In the genomic region with DNA sequence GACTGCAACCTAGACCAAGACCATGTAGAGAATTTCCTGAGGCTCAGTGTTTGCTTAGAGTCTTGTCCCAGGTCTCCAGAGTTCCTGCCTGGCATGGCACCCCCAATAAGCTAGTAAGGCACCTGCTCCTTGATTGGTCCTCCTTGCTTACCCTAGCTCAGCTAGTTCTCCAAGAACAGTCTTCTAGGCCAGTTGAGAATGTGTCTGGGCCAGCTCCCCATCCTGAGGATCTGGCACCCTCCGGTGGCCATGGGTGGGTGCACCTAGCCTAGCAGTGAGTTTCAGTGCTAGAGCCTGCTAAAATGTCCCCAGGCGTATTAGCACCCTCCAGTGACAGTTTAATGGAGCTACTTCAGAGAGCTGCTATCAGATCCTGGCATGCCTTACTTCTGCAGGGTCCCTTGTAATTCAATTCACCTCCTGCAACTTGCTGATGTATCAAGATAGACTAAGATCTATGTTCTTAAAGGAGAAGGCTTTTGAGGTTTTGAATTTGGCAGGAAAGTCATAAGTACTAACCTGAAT, we compare ENCODE assay signal across 8 cellular contexts. TPM values are rescaled to one million over a fixed set of nuclear protein-coding genes. Genes with fewer than 3 reads are reported as not detected.
DNase-seq lines count a peak whose midpoint lies in the region; ATAC-seq and TF ChIP-seq lines count a peak whose summit lies in the region.

No MANE protein-coding gene starts in this region.

- DNase-seq in COLO668 (lab: John Stamatoyannopoulos, UW; ENCODE audit: unreplicated experiment) (peak; percentile 15), NCI-H345 (lab: John Stamatoyannopoulos, UW) (peak; percentile 47), epithelial cell of esophagus (ENCODE audit: low read depth) (peak; percentile 82), osteocyte (ENCODE audit: extremely low spot score, unreplicated experiment) (no peak), occipital lobe (lab: John Stamatoyannopoulos, UW) (no peak)
- peak; percentile 18 to 40 for DNase-seq in activated CD4-positive, alpha-beta T cell treated with anti-CD3 and anti-CD28 coated beads for 24 hours (ENCODE audit: low read depth in 2 of 2)

- ATAC-seq in GM19035 (IDR thresholded peaks at IDR 0.05; ENCODE audit: unreplicated experiment) (peak; percentile 99), HG03108 (IDR thresholded peaks at IDR 0.05; ENCODE audit: unreplicated experiment) (peak; percentile 99)

- no peak overlapping the region for H3K4me3 ChIP-seq in epithelial cell of esophagus (ENCODE audit: low read length)

- H3K27ac Mint-ChIP-seq in osteocyte (ENCODE audit: unreplicated experiment): no peak overlapping the region

- H3K27me3 Mint-ChIP-seq in osteocyte (ENCODE audit: unreplicated experiment): peaks cover 9% of the 10 kb centered on the region

- H3K36me3 Mint-ChIP-seq in osteocyte (ENCODE audit: unreplicated experiment): peaks cover 3% of the 10 kb centered on the region

- peaks cover 9% of the 10 kb centered on the region for H3K4me1 Mint-ChIP-seq in osteocyte (ENCODE audit: unreplicated experiment)

- H3K9me3 Mint-ChIP-seq in osteocyte (ENCODE audit: unreplicated experiment): peaks cover 6% of the 10 kb centered on the region

- no peak overlapping the region for H3K4me3 Mint-ChIP-seq in osteocyte (ENCODE audit: unreplicated experiment)

- TF ChIP-seq CTCF in epithelial cell of esophagus (IDR thresholded peaks at IDR 0.05; ENCODE audit: insufficient read depth, low read depth, low read length, missing control alignments) (peak; percentile 62), osteocyte (IDR thresholded peaks at IDR 0.05) (peak; percentile 43)

RNA-seq across cellular contexts. Expression of gene MED13, which starts 44.4 kb away (rescaled TPM):
- total RNA-seq in osteocyte: 69.7 and 78.7 TPM in 2 replicates
- total RNA-seq in occipital lobe: 150 TPM

Comparison
In these comparisons a context has a peak if more than half of its experiments do, and no peak if none do; other contexts are left out.
1. DNase-seq: peak in COLO668 (single experiment), NCI-H345 (single experiment), activated CD4-positive, alpha-beta T cell treated with anti-CD3 and anti-CD28 coated beads for 24 hours (2 of 2) and epithelial cell of esophagus (single experiment); none in osteocyte (single experiment) and occipital lobe (single experiment).